Comparison of ENCODE assay signal across 9 cellular contexts in genomic region chr3:122858373-122858772, GRCh38.
DNase-seq lines count a peak whose midpoint lies in the region; ATAC-seq, FAIRE-seq and TF ChIP-seq lines count a peak whose summit lies in the region.
"Had no signal": no experiment of that assay in that cellular context is flagged by ENCODE, and none has a peak within 500 bp of the region (broad histone marks: within the 10 kb centered on the region; RNA-seq: fewer than 3 reads in every experiment).

No MANE protein-coding gene starts in this region.

- H3K9me3 Mint-ChIP-seq in immature natural killer cell: no peaks in the 10 kb centered on the region

- CTCF ChIA-PET in BJ (lab: Yijun Ruan, JAX): interaction anchor here (1.1 kb wide), 1 partner anchor 80 kb away, joined by 4 read pairs; no protein-coding TSS in a partner anchor

- H3K27me3 ChIP-seq in BJ (ENCODE audit: control insufficient read depth, insufficient read depth, low read length) (no peaks in the 10 kb centered on the region), ascending aorta (no peaks in the 10 kb centered on the region)

- no peak overlapping the region for H3K27ac Mint-ChIP-seq in immature natural killer cell
- H3K27ac Mint-ChIP-seq: activated CD8-positive, alpha-beta memory T cell treated with anti-CD3 and anti-CD28 coated beads, Interleukin-2, amount 10 ng/mL, durations not matched to agents 7 days and 5 days had no signal

- ATAC-seq in HG02678 (IDR thresholded peaks at IDR 0.05; ENCODE audit: unreplicated experiment) (no peak), HG03442 (IDR thresholded peaks at IDR 0.05; ENCODE audit: unreplicated experiment) (no peak)
- ATAC-seq: activated CD8-positive, alpha-beta memory T cell treated with anti-CD3 and anti-CD28 coated beads, Interleukin-2, amount 10 ng/mL, durations not matched to agents 7 days and 5 days had no signal

- peaks cover 0 to 2% of the 10 kb centered on the region in 2 donors for H3K4me1 ChIP-seq in ascending aorta

- H3K4me3 ChIP-seq in BJ (ENCODE audit: low read depth, low read length): no peak overlapping the region
- H3K4me3 ChIP-seq in ascending aorta: no peak overlapping the region

- no peak for FAIRE-seq in HTR-8/SVneo (lab: Jason Lieb, UNC)

- DNase-seq in BJ (ENCODE audit: low read depth) (no peak), HTR-8/SVneo (ENCODE audit: insufficient read length, low spot score) (peak; percentile 4), ascending aorta (ENCODE audit: low spot score in 2 of 2) (no peak), kidney tubule cell (ENCODE audit: low spot score) (peak; percentile 21), immature natural killer cell (no peak), SKM-1 treated with dmso at 0.1 percent for 144 hours (lab: John Stamatoyannopoulos, UW; ENCODE audit: unreplicated experiment) (no peak)
- DNase-seq: activated CD8-positive, alpha-beta memory T cell treated with anti-CD3 and anti-CD28 coated beads, Interleukin-2, amount 10 ng/mL, durations not matched to agents 7 days and 5 days had no signal

- peaks cover 0 to 6% (median 0%) of the 10 kb centered on the region in 3 donors for H3K27me3 Mint-ChIP-seq in immature natural killer cell (ENCODE audit: low read depth in 3 of 3)
- H3K27me3 Mint-ChIP-seq: activated CD8-positive, alpha-beta memory T cell treated with anti-CD3 and anti-CD28 coated beads, Interleukin-2, amount 10 ng/mL, durations not matched to agents 7 days and 5 days had no signal

- H3K27ac ChIP-seq in ascending aorta: peak overlapping the region in 1 of 2 donors; percentile 25

- H3K36me3 ChIP-seq in BJ (ENCODE audit: control insufficient read depth, insufficient read depth, low read length) (no peaks in the 10 kb centered on the region), ascending aorta (peaks cover 4% of the 10 kb centered on the region in 2 donors)

- intact Hi-C loops in ascending aorta (cut with DNase I): loop anchor here (5.0 kb wide), 1 partner anchor 399 kb away; no protein-coding TSS in a partner anchor

- H3K4me1 Mint-ChIP-seq in immature natural killer cell: no peaks in the 10 kb centered on the region
- H3K4me1 Mint-ChIP-seq: activated CD8-positive, alpha-beta memory T cell treated with anti-CD3 and anti-CD28 coated beads, Interleukin-2, amount 10 ng/mL, durations not matched to agents 7 days and 5 days had no signal

- H3K4me3 Mint-ChIP-seq in immature natural killer cell: no peak overlapping the region
- H3K4me3 Mint-ChIP-seq: activated CD8-positive, alpha-beta memory T cell treated with anti-CD3 and anti-CD28 coated beads, Interleukin-2, amount 10 ng/mL, durations not matched to agents 7 days and 5 days had no signal

- POLR2A ChIA-PET in BJ (lab: Charles Lee): no interaction called here

- H3K36me3 Mint-ChIP-seq in immature natural killer cell: peaks cover 0 to 24% (median 21%) of the 10 kb centered on the region in 3 donors
- H3K36me3 Mint-ChIP-seq: activated CD8-positive, alpha-beta memory T cell treated with anti-CD3 and anti-CD28 coated beads, Interleukin-2, amount 10 ng/mL, durations not matched to agents 7 days and 5 days had no signal

- TF ChIP-seq CTCF in BJ (IDR thresholded peaks at IDR 0.05; ENCODE audit: insufficient read depth, low read depth, low read length) (peak; percentile 35; the same call in 1 of the 2 replicates), ascending aorta (IDR thresholded peaks at IDR 0.05) (peak; percentile 11 to 43 (median 16))

- H3K9me3 ChIP-seq in ascending aorta: no peaks in the 10 kb centered on the region

Comparison
In these comparisons a context has a peak if more than half of its experiments do, and no peak if none do; other contexts are left out.
1. DNase-seq: peak in HTR-8/SVneo (single experiment) and kidney tubule cell (single experiment); none in BJ (single experiment), ascending aorta (0 of 2), immature natural killer cell (0 of 3) and SKM-1 treated with dmso at 0.1 percent for 144 hours (single experiment).